ENCODE assay signal across 31 cellular contexts in the genomic region with DNA sequence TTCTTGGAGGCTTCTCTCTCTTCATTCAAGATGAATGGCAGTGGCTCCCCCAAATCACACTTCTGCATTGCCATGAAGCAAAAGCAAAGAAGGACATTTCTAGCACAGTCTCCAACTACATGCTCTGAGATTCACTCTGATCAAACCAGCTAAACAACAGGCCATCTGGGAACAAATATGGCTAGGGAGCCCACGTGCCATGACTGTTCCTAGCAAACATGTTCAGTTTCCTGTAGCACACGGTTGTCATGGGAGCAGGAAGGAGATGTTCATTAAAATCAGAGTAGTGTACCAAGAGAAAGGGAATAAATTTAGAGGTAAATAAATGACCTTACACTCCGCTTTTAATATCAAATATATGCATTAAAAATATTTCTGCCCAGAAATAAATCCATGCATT.
"Had no signal": no experiment of that assay in that cellular context is flagged by ENCODE, and none has a peak within 500 bp of the region (broad histone marks: within the 10 kb centered on the region; RNA-seq: fewer than 3 reads in every experiment).

No MANE protein-coding gene starts in this region.

- H3K4me3 ChIP-seq: esophagus muscularis mucosa, heart left ventricle, right atrium auricular region, smooth muscle cell, uterus had no signal

- H3K27me3 ChIP-seq: brain microvascular endothelial cell, esophagus muscularis mucosa, foreskin keratinocyte, heart left ventricle, right atrium auricular region, uterus had no signal

- H3K27ac ChIP-seq: brain microvascular endothelial cell, esophagus muscularis mucosa, foreskin keratinocyte, heart left ventricle, parathyroid adenoma, right atrium auricular region, uterus, WERI-Rb-1 had no signal

- DNase-seq: activated CD4-positive, alpha-beta T cell treated with anti-CD3 and anti-CD28 coated beads for 48 hours; activated CD4-positive, alpha-beta T cell treated with anti-CD3 and anti-CD28 coated beads, Interleukin-2, amount 50 U/mL, for 48 hours; activated CD8-positive, alpha-beta memory T cell treated with anti-CD3 and anti-CD28 coated beads for 24 hours; activated effector memory CD4-positive, alpha-beta T cell treated with anti-CD3 and anti-CD28 coated beads, Interleukin-2, amount 50 U/mL, for 16 hours; activated naive CD4-positive, alpha-beta T cell treated with anti-CD3 and anti-CD28 coated beads, Interleukin-2, amount 50 U/mL, for 16 hours; activated T-cell treated with anti-CD3 and anti-CD28 coated beads, Interleukin-2, amount 50 U/mL, for 1 hour; amniotic stem cell; brain microvascular endothelial cell; caudate nucleus; cortex of kidney; endodermal cell; foreskin keratinocyte; heart left ventricle; midbrain; naive thymus-derived CD4-positive, alpha-beta T cell; stimulated activated CD4-positive, alpha-beta T cell treated with anti-CD3 and anti-CD28 coated beads, Interleukin-1b, Interleukin-23, amount 100 ng/mL, for 48 hours; stimulated activated CD4-positive, alpha-beta T cell treated with anti-CD3 and anti-CD28 coated beads, Interleukin-4, amount 100 ng/mL, for 4 hours; stimulated activated CD8-positive, alpha-beta memory T cell treated with anti-CD3 and anti-CD28 coated beads, Interleukin-4, amount 100 ng/mL, for 48 hours; stimulated activated naive CD8-positive, alpha-beta T cell treated with anti-CD3 and anti-CD28 coated beads, Interleukin-15, amount 100 ng/mL, for 72 hours; substantia nigra; T-helper 9 cell; uterus; WERI-Rb-1 had no signal

- H3K4me2 ChIP-seq: smooth muscle cell had no signal

- H3K79me2 ChIP-seq: parathyroid adenoma had no signal

- H3K9me3 ChIP-seq: esophagus muscularis mucosa, heart left ventricle, right atrium auricular region, uterus had no signal

- H3K36me3 ChIP-seq: brain microvascular endothelial cell, esophagus muscularis mucosa, heart left ventricle, right atrium auricular region, uterus, WERI-Rb-1 had no signal

- H2AFZ ChIP-seq: parathyroid adenoma had no signal

- H3K9ac ChIP-seq: parathyroid adenoma had no signal

- ATAC-seq: activated CD4-positive, CD25-positive, alpha-beta regulatory T cell treated with anti-CD3 and anti-CD28 coated beads, Interleukin-2, amount 50 U/mL, for 24 hours; foreskin keratinocyte; heart left ventricle; naive thymus-derived CD4-positive, alpha-beta T cell; stimulated activated memory B cell treated with anti-CD40 and anti-IgM and Interleukin-4, amounts not matched to agents 10 μg/mL and 1 μg/mL and 100 μg/mL, for 72 hours; stimulated activated naive CD8-positive, alpha-beta T cell treated with anti-CD3 and anti-CD28 coated beads, Interleukin-15, amount 100 ng/mL, for 72 hours had no signal

- H3K4me1 ChIP-seq: esophagus muscularis mucosa, foreskin keratinocyte, heart left ventricle, parathyroid adenoma, right atrium auricular region, uterus had no signal

- FAIRE-seq: astrocyte, TTC549 had no signal
